Comparison of ENCODE assay signal across 2 cellular contexts in the genomic region with DNA sequence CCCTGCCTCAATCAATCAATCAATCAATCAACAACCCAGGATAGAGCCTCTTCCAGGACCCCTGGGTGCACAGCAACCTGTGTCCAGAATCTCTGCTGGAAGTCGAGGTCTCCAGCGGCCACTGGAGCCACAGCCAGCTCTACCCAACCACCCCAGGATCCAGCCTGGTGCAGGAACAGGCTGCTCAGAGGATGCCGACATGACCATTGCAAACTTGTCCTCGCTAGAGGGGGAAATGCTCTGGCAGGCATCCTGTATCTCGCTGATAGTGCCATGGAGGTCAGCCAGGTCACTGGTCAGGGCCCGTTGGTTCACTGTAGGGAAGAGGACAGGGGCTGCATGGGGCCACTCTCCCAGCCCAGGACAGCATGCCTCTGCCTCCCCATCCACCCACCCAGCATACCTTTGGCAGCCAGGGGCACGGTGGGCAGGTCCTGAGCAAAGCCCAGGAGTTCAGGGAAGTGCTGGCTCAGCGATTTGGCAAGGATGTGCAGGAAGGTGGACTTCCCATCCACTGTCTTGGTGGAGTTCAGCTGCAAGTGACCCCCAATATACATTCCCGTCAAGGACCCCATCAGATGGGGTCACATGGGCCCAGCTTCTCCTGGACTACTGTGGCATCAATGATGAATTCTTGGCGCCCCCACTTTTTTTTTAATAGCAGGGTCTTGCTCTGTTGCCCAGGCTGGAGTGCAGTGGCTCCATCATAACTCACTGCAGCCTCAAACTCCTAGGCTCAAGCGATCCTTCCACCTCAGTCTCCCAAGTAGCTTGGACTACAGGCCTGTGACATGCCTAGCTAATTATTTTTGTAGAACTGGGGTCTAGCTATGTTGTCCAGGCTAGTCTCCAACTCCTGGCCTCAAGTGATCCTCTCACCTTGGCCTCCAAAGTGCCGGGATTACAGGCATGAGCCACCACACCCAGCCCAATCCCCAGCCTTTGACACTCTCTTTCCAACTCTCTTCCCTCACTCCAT.
TF ChIP-seq lines count a peak whose summit lies in the region.

No MANE protein-coding gene starts in this region.

TF ChIP-seq in HCT116, 20 proteins besides CTCF, POLR2A, EP300 and RAD21:
- TF ChIP-seq ZFX (IDR thresholded peaks at IDR 0.05) (no peak), ZNF274 (IDR thresholded peaks at IDR 0.05; ENCODE audit: low read depth, low read length) (no peak), POLR2AphosphoS5 (IDR thresholded peaks at IDR 0.05; ENCODE audit: low read depth, low read length) (no peak)

TF ChIP-seq in H1, 55 proteins besides CTCF, POLR2A, EP300 and RAD21:
- peak; percentile 45; the same call in 1 of the 2 replicates for TF ChIP-seq MAFK (IDR thresholded peaks at IDR 0.05; ENCODE audit: low read depth, low read length)
- no peak for TF ChIP-seq SIRT6 (IDR thresholded peaks at IDR 0.05; ENCODE audit: low read length)
